1 cellular context compared by ENCODE assay signal in genomic region chr20:3786665-3787639, GRCh38.
TF ChIP-seq lines count a peak whose summit lies in the region.

A gene with protein sequence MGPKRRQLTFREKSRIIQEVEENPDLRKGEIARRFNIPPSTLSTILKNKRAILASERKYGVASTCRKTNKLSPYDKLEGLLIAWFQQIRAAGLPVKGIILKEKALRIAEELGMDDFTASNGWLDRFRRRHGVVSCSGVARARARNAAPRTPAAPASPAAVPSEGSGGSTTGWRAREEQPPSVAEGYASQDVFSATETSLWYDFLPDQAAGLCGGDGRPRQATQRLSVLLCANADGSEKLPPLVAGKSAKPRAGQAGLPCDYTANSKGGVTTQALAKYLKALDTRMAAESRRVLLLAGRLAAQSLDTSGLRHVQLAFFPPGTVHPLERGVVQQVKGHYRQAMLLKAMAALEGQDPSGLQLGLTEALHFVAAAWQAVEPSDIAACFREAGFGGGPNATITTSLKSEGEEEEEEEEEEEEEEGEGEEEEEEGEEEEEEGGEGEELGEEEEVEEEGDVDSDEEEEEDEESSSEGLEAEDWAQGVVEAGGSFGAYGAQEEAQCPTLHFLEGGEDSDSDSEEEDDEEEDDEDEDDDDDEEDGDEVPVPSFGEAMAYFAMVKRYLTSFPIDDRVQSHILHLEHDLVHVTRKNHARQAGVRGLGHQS (minus strand): TSS chr20:3786740. CDS start chr20:3786483, 257 bp downstream.

TF ChIP-seq in GM23338, 12 proteins besides CTCF, POLR2A, EP300 and RAD21 (continued from another document):
- TF ChIP-seq REST (IDR thresholded peaks at IDR 0.05; ENCODE audit: unreplicated experiment) (peak; percentile 54), NANOG (IDR thresholded peaks at IDR 0.05; ENCODE audit: borderline replicate concordance) (no peak)
